28 cellular contexts compared by ENCODE assay signal in the genomic region with DNA sequence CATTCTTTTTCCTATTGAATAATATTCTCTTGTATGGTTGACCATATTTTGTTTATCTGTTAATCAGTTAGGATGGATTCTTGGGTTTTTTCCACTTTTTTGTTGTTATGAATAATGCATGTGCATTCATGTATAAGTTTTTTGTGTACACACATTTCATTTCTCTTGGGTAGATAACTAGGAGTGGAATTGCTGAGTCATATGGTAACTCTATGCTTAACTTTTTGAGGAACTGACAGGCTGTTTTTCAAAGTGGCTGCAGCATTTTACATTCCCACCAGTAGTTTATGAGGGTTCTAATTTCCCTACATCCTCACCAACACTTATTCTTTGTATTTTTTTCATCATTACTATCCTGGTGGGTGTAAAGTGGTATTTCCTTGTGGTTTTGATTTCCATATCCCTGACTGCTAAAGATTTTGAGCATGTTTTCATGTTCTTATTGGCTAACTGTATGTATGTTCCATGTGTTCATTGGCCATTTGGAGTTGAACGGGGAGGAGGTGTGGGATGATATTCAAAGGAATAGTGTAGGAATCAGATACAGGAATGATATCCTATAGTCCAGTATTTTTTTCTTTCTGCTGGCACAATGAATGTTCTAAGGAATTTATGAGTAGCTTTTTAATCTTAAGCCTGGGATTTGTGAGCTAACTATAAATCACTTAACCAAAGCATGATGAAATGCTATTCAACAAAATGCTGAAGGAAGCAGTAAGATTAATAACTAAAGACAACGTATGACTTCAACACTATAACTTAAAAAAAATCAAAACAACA.
DNase-seq lines count a peak whose midpoint lies in the region; ATAC-seq, FAIRE-seq and TF ChIP-seq lines count a peak whose summit lies in the region.
"Had no signal": no experiment of that assay in that cellular context is flagged by ENCODE, and none has a peak within 500 bp of the region (broad histone marks: within the 10 kb centered on the region; RNA-seq: fewer than 3 reads in every experiment).

No MANE protein-coding gene starts in this region.

- intact Hi-C loops in IMR-90 (cut with micrococcal nuclease) = no loop called here

- no peaks in the 10 kb centered on the region for H3K9me3 ChIP-seq in CD8-positive, alpha-beta memory T cell (ENCODE audit: low read length)
- H3K9me3 ChIP-seq in IMR-90 (ENCODE audit: control insufficient read depth, insufficient read depth, low read length) (no peaks in the 10 kb centered on the region), astrocyte (ENCODE audit: insufficient read depth, low read depth, low read length) (no peaks in the 10 kb centered on the region), osteoblast (ENCODE audit: low read depth, low read length) (no peaks in the 10 kb centered on the region)
- H3K9me3 ChIP-seq: body of pancreas, transverse colon had no signal

- ATAC-seq in IMR-90 (ENCODE audit: low read depth) = no peak
- ATAC-seq: activated naive CD8-positive, alpha-beta T cell treated with anti-CD3 and anti-CD28 coated beads, Interleukin-2, amount 50 U/mL, for 24 hours; body of pancreas; naive thymus-derived CD4-positive, alpha-beta T cell had no signal

- in situ Hi-C loops in IMR-90 (cut with MboI; ENCODE audit: low sequenced_read_pairs) = no loop called here

- no peak overlapping the region for H3K4me3 Mint-ChIP-seq in CD8-positive, alpha-beta memory T cell
- H3K4me3 Mint-ChIP-seq in astrocyte (ENCODE audit: unreplicated experiment) = no peak overlapping the region
- H3K4me3 Mint-ChIP-seq: activated naive CD8-positive, alpha-beta T cell treated with anti-CD3 and anti-CD28 coated beads, Interleukin-2, amount 50 U/mL, for 24 hours; CD14-positive monocyte; mesothelial cell of epicardium; naive thymus-derived CD4-positive, alpha-beta T cell; T-helper 1 cell treated with Interleukin-12 subunit alpha and Interleukin-12 subunit beta and Interleukin-4 antibody, amounts not matched to agents 30 μg/mL and 1 μg/mL, for 36 hours had no signal

- no peak overlapping the region for H3K56ac ChIP-seq in IMR-90 (ENCODE audit: extremely low read depth, insufficient read depth, low read length)

- no peaks in the 10 kb centered on the region for H3K36me3 Mint-ChIP-seq in CD8-positive, alpha-beta memory T cell
- no peaks in the 10 kb centered on the region for H3K36me3 Mint-ChIP-seq in astrocyte (ENCODE audit: low read depth, unreplicated experiment)
- H3K36me3 Mint-ChIP-seq: CD14-positive monocyte; mesothelial cell of epicardium; naive thymus-derived CD4-positive, alpha-beta T cell had no signal

- H3K27ac Mint-ChIP-seq in CD8-positive, alpha-beta memory T cell = no peak overlapping the region
- H3K27ac Mint-ChIP-seq in astrocyte (ENCODE audit: unreplicated experiment) = no peak overlapping the region
- H3K27ac Mint-ChIP-seq: activated naive CD8-positive, alpha-beta T cell treated with anti-CD3 and anti-CD28 coated beads, Interleukin-2, amount 50 U/mL, for 24 hours; naive thymus-derived CD4-positive, alpha-beta T cell; T-helper 1 cell treated with Interleukin-12 subunit alpha and Interleukin-12 subunit beta and Interleukin-4 antibody, amounts not matched to agents 30 μg/mL and 1 μg/mL, for 36 hours had no signal

- no peak overlapping the region; the same call in 2 of the 3 replicates for H2BK15ac ChIP-seq in IMR-90 (ENCODE audit: low read depth, low read length)

- TF ChIP-seq RAD21 in IMR-90 (IDR thresholded peaks at IDR 0.05; ENCODE audit: low read length) = no peak

- no peak overlapping the region for H4K8ac ChIP-seq in IMR-90 (ENCODE audit: low read depth in 2 of 2, low read length in 2 of 2)

- no peak for TF ChIP-seq POLR2A in IMR-90 (IDR thresholded peaks at IDR 0.05; ENCODE audit: low read depth, low read length)

- WGBS in IMR-90 (ENCODE audit: extremely low coverage in 2 of 2, insufficient read length in 1 of 2), 2 experiments = no CpG with 5 or more reads among the region's 2 CpGs

- H2BK120ac ChIP-seq in IMR-90 (ENCODE audit: low read depth, low read length) = peak overlapping the region; percentile 17; the same call in 1 of the 2 replicates

- H4K5ac ChIP-seq in IMR-90 (ENCODE audit: low read depth, low read length) = no peak overlapping the region; the same call in 1 of the 2 replicates

- H3K79me2 ChIP-seq in astrocyte (ENCODE audit: insufficient read depth, low read length) (no peaks in the 10 kb centered on the region), osteoblast (ENCODE audit: insufficient read depth, low read length) (no peaks in the 10 kb centered on the region)

- peak overlapping the region; percentile 67 for H2BK5ac ChIP-seq in IMR-90 (ENCODE audit: low read depth, low read length, poor library complexity, severe bottlenecking)

- H3K27me3 Mint-ChIP-seq in CD8-positive, alpha-beta memory T cell = peaks cover 0 to 2% of the 10 kb centered on the region in 2 donors
- no peaks in the 10 kb centered on the region for H3K27me3 Mint-ChIP-seq in astrocyte (ENCODE audit: low read depth, unreplicated experiment)
- H3K27me3 Mint-ChIP-seq: activated naive CD8-positive, alpha-beta T cell treated with anti-CD3 and anti-CD28 coated beads, Interleukin-2, amount 50 U/mL, for 24 hours had no signal

- no peaks in the 10 kb centered on the region for H3K36me3 ChIP-seq in CD8-positive, alpha-beta memory T cell (ENCODE audit: insufficient read depth, low read length)
- H3K36me3 ChIP-seq in IMR-90 (ENCODE audit: control insufficient read depth, insufficient read depth, low read length) = no peaks in the 10 kb centered on the region
- no peaks in the 10 kb centered on the region for H3K36me3 ChIP-seq in astrocyte (ENCODE audit: insufficient read depth, low read length)
- H3K36me3 ChIP-seq in osteoblast (ENCODE audit: insufficient read depth, low read length) = no peaks in the 10 kb centered on the region
- H3K36me3 ChIP-seq: transverse colon, WERI-Rb-1 had no signal

- no peak for TF ChIP-seq CTCF in IMR-90 (conservative IDR thresholded peaks at IDR 0.05; ENCODE audit: low read depth, low read length)
- no peak for TF ChIP-seq CTCF in astrocyte (IDR thresholded peaks at IDR 0.05; ENCODE audit: insufficient read depth, low read depth, low read length)
- TF ChIP-seq CTCF in osteoblast (IDR thresholded peaks at IDR 0.05; ENCODE audit: extremely low read depth, low read depth, low read length) = no peak

- no peak overlapping the region for H3K14ac ChIP-seq in IMR-90 (replicated peaks; ENCODE audit: low read depth, low read length)

- CTCF ChIA-PET in CD8-positive, alpha-beta memory T cell (lab: Charles Lee) = no interaction called here
- CTCF ChIA-PET in IMR-90 (lab: Yijun Ruan, JAX) = no interaction called here

- no peak overlapping the region for H3K23ac ChIP-seq in IMR-90 (ENCODE audit: low read depth, low read length)

- H3K4me1 Mint-ChIP-seq in CD8-positive, alpha-beta memory T cell = no peaks in the 10 kb centered on the region
- H3K4me1 Mint-ChIP-seq in astrocyte (ENCODE audit: low read depth, unreplicated experiment) = peaks cover 6% of the 10 kb centered on the region
- H3K4me1 Mint-ChIP-seq: activated naive CD8-positive, alpha-beta T cell treated with anti-CD3 and anti-CD28 coated beads, Interleukin-2, amount 50 U/mL, for 24 hours; CD14-positive monocyte; naive thymus-derived CD4-positive, alpha-beta T cell had no signal

- H3K27ac ChIP-seq in CD8-positive, alpha-beta memory T cell (ENCODE audit: low read depth, low read length) = peak overlapping the region; percentile 60
- no peak overlapping the region for H3K27ac ChIP-seq in IMR-90 (ENCODE audit: insufficient read depth, low read length)
- no peak overlapping the region for H3K27ac ChIP-seq in astrocyte (ENCODE audit: low read depth, low read length)
- H3K27ac ChIP-seq in osteoblast (ENCODE audit: low read depth, low read length) = peak overlapping the region; percentile 60
- H3K27ac ChIP-seq: body of pancreas, SK-N-MC, transverse colon, WERI-Rb-1 had no signal

- H2AFZ ChIP-seq in IMR-90 (replicated peaks; ENCODE audit: low read length, poor library complexity) (no peak overlapping the region), astrocyte (ENCODE audit: low read depth, low read length) (no peak overlapping the region), osteoblast (ENCODE audit: low read length) (no peak overlapping the region)

- no peak overlapping the region for H3K4me3 ChIP-seq in CD8-positive, alpha-beta memory T cell (ENCODE audit: low read length)
- H3K4me3 ChIP-seq in IMR-90 (ENCODE audit: insufficient read depth, low read depth, low read length) = no peak overlapping the region
- H3K4me3 ChIP-seq in astrocyte (ENCODE audit: insufficient read depth, low read depth, low read length) = no peak overlapping the region
- H3K4me3 ChIP-seq in osteoblast (ENCODE audit: insufficient read depth, low read length) = no peak overlapping the region
- H3K4me3 ChIP-seq: body of pancreas, SK-N-MC, transverse colon had no signal

- BruUV-seq in IMR-90 (replicated peaks; lab: Mats Ljungman, UMichigan) = no TSS peak

- dilution Hi-C loops in IMR-90 (cut with HindIII; ENCODE audit: low sequenced_read_pairs, unreplicated experiment) = no loop called here

- no peaks in the 10 kb centered on the region for H3K79me1 ChIP-seq in IMR-90 (ENCODE audit: low read depth in 1 of 2, low read length in 2 of 2)

- H3K18ac ChIP-seq in IMR-90 (ENCODE audit: low read depth, low read length) = peak overlapping the region; percentile 69; the same call in 1 of the 2 replicates

- DNase-seq in CD8-positive, alpha-beta memory T cell = no peak
- DNase-seq in IMR-90 = peak; percentile 23
- DNase-seq in astrocyte (ENCODE audit: low read depth) = peak; percentile 57
- no peak for DNase-seq in osteoblast (ENCODE audit: insufficient read length, low spot score, missing footprints)
- DNase-seq in activated CD4-positive, alpha-beta T cell treated with anti-CD3 and anti-CD28 coated beads for 48 hours = no peak
- no peak for DNase-seq in GF-D8 (lab: John Stamatoyannopoulos, UW)
- no peak for DNase-seq in COR-L47 (lab: John Stamatoyannopoulos, UW)
- DNase-seq: activated CD4-positive, alpha-beta T cell treated with anti-CD3 and anti-CD28 coated beads, Interleukin-2, amount 50 U/mL, for 1 hour; activated naive CD8-positive, alpha-beta T cell treated with anti-CD3 and anti-CD28 coated beads, Interleukin-2, amount 50 U/mL, for 24 hours; activated T-cell treated with anti-CD3 and anti-CD28 coated beads, Interleukin-2, amount 50 U/mL, for 48 hours; body of pancreas; EL; kidney; naive thymus-derived CD4-positive, alpha-beta T cell; NCI-H2081 treated with DMSO at 0.1 percent for 48 hours; NCI-H345; NCI-H748 treated with DMSO at 0.1 percent for 48 hours; occipital lobe; small intestine; stimulated activated CD4-positive, alpha-beta T cell treated with anti-CD3 and anti-CD28 coated beads, Interleukin-1b, Interleukin-23, amount 100 ng/mL, for 48 hours; stimulated activated CD8-positive, alpha-beta memory T cell treated with anti-CD3 and anti-CD28 coated beads, Interleukin-4, amount 100 ng/mL, for 48 hours; transverse colon; WERI-Rb-1 had no signal

- no peak overlapping the region for H3K9ac ChIP-seq in IMR-90 (ENCODE audit: low read depth, low read length)
- H3K9ac ChIP-seq in astrocyte (ENCODE audit: low read length) = no peak overlapping the region

- H3K27me3 ChIP-seq in CD8-positive, alpha-beta memory T cell (ENCODE audit: insufficient read depth, low read length, poor library complexity, severe bottlenecking) = no peaks in the 10 kb centered on the region
- no peaks in the 10 kb centered on the region for H3K27me3 ChIP-seq in IMR-90 (ENCODE audit: control insufficient read depth, insufficient read depth, low read length)
- H3K27me3 ChIP-seq in astrocyte (ENCODE audit: insufficient read depth, low read length) = no peaks in the 10 kb centered on the region
- no peaks in the 10 kb centered on the region for H3K27me3 ChIP-seq in osteoblast (ENCODE audit: insufficient read depth, low read length)
- H3K27me3 ChIP-seq: body of pancreas, transverse colon had no signal

- H4K20me1 ChIP-seq in IMR-90 (ENCODE audit: insufficient read depth, low read length) (no peaks in the 10 kb centered on the region), astrocyte (ENCODE audit: insufficient read depth, low read length) (no peaks in the 10 kb centered on the region), osteoblast (ENCODE audit: insufficient read depth, low read length) (no peaks in the 10 kb centered on the region)

- H3K4ac ChIP-seq in IMR-90 (ENCODE audit: low read depth, low read length) = no peak overlapping the region; the same call in 1 of the 2 replicates

- no peaks in the 10 kb centered on the region for H3K4me1 ChIP-seq in CD8-positive, alpha-beta memory T cell (ENCODE audit: insufficient read depth, low read length)
- H3K4me1 ChIP-seq in IMR-90 (ENCODE audit: control insufficient read depth, insufficient read depth, low read length) (0 out of 2 replicates have a peak, but pooled peaks cover 2% of the 10 kb centered on the region), astrocyte (ENCODE audit: insufficient read depth, low read length) (no peaks in the 10 kb centered on the region), osteoblast (ENCODE audit: insufficient read depth, low read length) (peaks cover 7% of the 10 kb centered on the region)
- H3K4me1 ChIP-seq: body of pancreas, transverse colon had no signal

- no peak overlapping the region for H2AK5ac ChIP-seq in IMR-90 (ENCODE audit: low read depth, low read length)

- no peak overlapping the region for H4K91ac ChIP-seq in IMR-90 (ENCODE audit: insufficient read depth, low read depth, low read length)

- no peak overlapping the region for H2BK20ac ChIP-seq in IMR-90 (ENCODE audit: low read depth, low read length)

- peak; percentile 67 for FAIRE-seq in astrocyte (lab: Jason Lieb, UNC)
- FAIRE-seq: H1, kidney, small intestine had no signal

- peaks cover 0 to 5% (median 0%) of the 10 kb centered on the region in 5 donors for H3K9me3 Mint-ChIP-seq in CD8-positive, alpha-beta memory T cell
- peaks cover 1% of the 10 kb centered on the region for H3K9me3 Mint-ChIP-seq in astrocyte (ENCODE audit: unreplicated experiment)
- H3K9me3 Mint-ChIP-seq: activated naive CD8-positive, alpha-beta T cell treated with anti-CD3 and anti-CD28 coated beads, Interleukin-2, amount 50 U/mL, for 24 hours; T-helper 1 cell treated with Interleukin-12 subunit alpha and Interleukin-12 subunit beta and Interleukin-4 antibody, amounts not matched to agents 30 μg/mL and 1 μg/mL, for 36 hours had no signal

- H3K4me2 ChIP-seq in IMR-90 (ENCODE audit: low read depth, low read length) = no peak overlapping the region
- H3K4me2 ChIP-seq in astrocyte (ENCODE audit: low read length) = no peak overlapping the region
- no peak overlapping the region for H3K4me2 ChIP-seq in osteoblast (ENCODE audit: insufficient read depth, low read length)

- H2AK9ac ChIP-seq in IMR-90 (replicated peaks; ENCODE audit: low read depth, low read length, poor library complexity) = no peak overlapping the region

- no peaks in the 10 kb centered on the region for H3K9me1 ChIP-seq in IMR-90 (ENCODE audit: insufficient read depth, low read length)

- POLR2A ChIA-PET in CD8-positive, alpha-beta memory T cell (lab: Charles Lee) = no interaction called here
- POLR2A ChIA-PET in IMR-90 (lab: Charles Lee; ENCODE audit: unreplicated experiment) = no interaction called here

Comparison
In these comparisons a context has a peak if more than half of its experiments do, and no peak if none do; other contexts are left out.
1. DNase-seq: peak in IMR-90 (single experiment) and astrocyte (single experiment); none in CD8-positive, alpha-beta memory T cell (0 of 5), osteoblast (single experiment), activated CD4-positive, alpha-beta T cell treated with anti-CD3 and anti-CD28 coated beads for 48 hours (single experiment), GF-D8 (single experiment) and COR-L47 (single experiment).
2. H3K27ac ChIP-seq: peak in CD8-positive, alpha-beta memory T cell (single experiment) and osteoblast (single experiment); none in IMR-90 (single experiment) and astrocyte (single experiment).